ENCODE assay signal across 1 cellular context in genomic region chr2:3620834-3621233, GRCh38.
TF ChIP-seq lines count a peak whose summit lies in the region.

No MANE protein-coding gene starts in this region.

TF ChIP-seq in HepG2, 621 proteins besides CTCF, POLR2A, EP300 and RAD21 (continued from another document and continues in another):
- TF ChIP-seq, protein P1, sequence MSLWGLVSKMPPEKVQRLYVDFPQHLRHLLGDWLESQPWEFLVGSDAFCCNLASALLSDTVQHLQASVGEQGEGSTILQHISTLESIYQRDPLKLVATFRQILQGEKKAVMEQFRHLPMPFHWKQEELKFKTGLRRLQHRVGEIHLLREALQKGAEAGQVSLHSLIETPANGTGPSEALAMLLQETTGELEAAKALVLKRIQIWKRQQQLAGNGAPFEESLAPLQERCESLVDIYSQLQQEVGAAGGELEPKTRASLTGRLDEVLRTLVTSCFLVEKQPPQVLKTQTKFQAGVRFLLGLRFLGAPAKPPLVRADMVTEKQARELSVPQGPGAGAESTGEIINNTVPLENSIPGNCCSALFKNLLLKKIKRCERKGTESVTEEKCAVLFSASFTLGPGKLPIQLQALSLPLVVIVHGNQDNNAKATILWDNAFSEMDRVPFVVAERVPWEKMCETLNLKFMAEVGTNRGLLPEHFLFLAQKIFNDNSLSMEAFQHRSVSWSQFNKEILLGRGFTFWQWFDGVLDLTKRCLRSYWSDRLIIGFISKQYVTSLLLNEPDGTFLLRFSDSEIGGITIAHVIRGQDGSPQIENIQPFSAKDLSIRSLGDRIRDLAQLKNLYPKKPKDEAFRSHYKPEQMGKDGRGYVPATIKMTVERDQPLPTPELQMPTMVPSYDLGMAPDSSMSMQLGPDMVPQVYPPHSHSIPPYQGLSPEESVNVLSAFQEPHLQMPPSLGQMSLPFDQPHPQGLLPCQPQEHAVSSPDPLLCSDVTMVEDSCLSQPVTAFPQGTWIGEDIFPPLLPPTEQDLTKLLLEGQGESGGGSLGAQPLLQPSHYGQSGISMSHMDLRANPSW (CRISPR knock-in tag; IDR thresholded peaks at IDR 0.05; ENCODE audit: borderline replicate concordance): 0 out of 2 replicates have a peak, but pooled peaks have one; percentile 22
- TF ChIP-seq ZNF180 (CRISPR knock-in tag; IDR thresholded peaks at IDR 0.05; ENCODE audit: borderline replicate concordance, low read depth) (no peak), ZNF354B (CRISPR knock-in tag; IDR thresholded peaks at IDR 0.05) (no peak), MTF2 (CRISPR knock-in tag; IDR thresholded peaks at IDR 0.05; ENCODE audit: borderline replicate concordance) (no peak), ELF1 (CRISPR knock-in tag; IDR thresholded peaks at IDR 0.05) (no peak), GZF1 (CRISPR knock-in tag; IDR thresholded peaks at IDR 0.05) (no peak; the same call in 1 of the 2 replicates), TFDP2 (CRISPR knock-in tag; IDR thresholded peaks at IDR 0.05) (no peak), ZNF512B (CRISPR knock-in tag; IDR thresholded peaks at IDR 0.05; ENCODE audit: borderline replicate concordance) (0 out of 2 replicates have a peak, but pooled peaks have one; percentile 51), CHCHD3 (CRISPR knock-in tag; IDR thresholded peaks at IDR 0.05) (no peak), FOXA3 (CRISPR knock-in tag; IDR thresholded peaks at IDR 0.05) (peak; percentile 90), ZSCAN20 (CRISPR knock-in tag; IDR thresholded peaks at IDR 0.05; ENCODE audit: borderline replicate concordance) (no peak), SMAD9 (CRISPR knock-in tag; IDR thresholded peaks at IDR 0.05) (no peak), ZNF275 (CRISPR knock-in tag; IDR thresholded peaks at IDR 0.05; ENCODE audit: borderline replicate concordance) (no peak), RFX3 (CRISPR knock-in tag; IDR thresholded peaks at IDR 0.05) (no peak), ARHGAP35 (CRISPR knock-in tag; IDR thresholded peaks at IDR 0.05; ENCODE audit: borderline replicate concordance) (no peak), CCDC6 (CRISPR knock-in tag; IDR thresholded peaks at IDR 0.05) (no peak), HMGA1 (CRISPR knock-in tag; conservative IDR thresholded peaks at IDR 0.05) (no peak), NCOA5 (CRISPR knock-in tag; IDR thresholded peaks at IDR 0.05) (no peak), ZNF781 (CRISPR knock-in tag; IDR thresholded peaks at IDR 0.05; ENCODE audit: borderline replicate concordance, not compliant biosample characterization) (no peak), SNRNP70 (IDR thresholded peaks at IDR 0.05; ENCODE audit: low read depth, low read length) (no peak), ZFAT (CRISPR knock-in tag; conservative IDR thresholded peaks at IDR 0.05) (no peak), GTF2F1 (IDR thresholded peaks at IDR 0.05; ENCODE audit: low read length) (no peak), ZNF614 (CRISPR knock-in tag; IDR thresholded peaks at IDR 0.05; ENCODE audit: borderline replicate concordance) (peak; percentile 45; the same call in 1 of the 2 replicates), PCBP2 (optimal IDR thresholded peaks at IDR 0.05; ENCODE audit: low read depth, low read length, poor library complexity, severe bottlenecking) (no peak), PLSCR1 (CRISPR knock-in tag; IDR thresholded peaks at IDR 0.05; ENCODE audit: borderline replicate concordance) (no peak), ZBTB37 (CRISPR knock-in tag; IDR thresholded peaks at IDR 0.05) (no peak), MEIS2 (CRISPR knock-in tag; IDR thresholded peaks at IDR 0.05) (0 out of 2 replicates have a peak, but pooled peaks have one; percentile 23), ZNF761 (CRISPR knock-in tag; conservative IDR thresholded peaks at IDR 0.05) (no peak), ZNF263 (CRISPR knock-in tag; IDR thresholded peaks at IDR 0.05) (no peak), ZNF350 (CRISPR knock-in tag; IDR thresholded peaks at IDR 0.05; ENCODE audit: borderline replicate concordance, low read depth) (no peak)
- TF ChIP-seq, protein P2, sequence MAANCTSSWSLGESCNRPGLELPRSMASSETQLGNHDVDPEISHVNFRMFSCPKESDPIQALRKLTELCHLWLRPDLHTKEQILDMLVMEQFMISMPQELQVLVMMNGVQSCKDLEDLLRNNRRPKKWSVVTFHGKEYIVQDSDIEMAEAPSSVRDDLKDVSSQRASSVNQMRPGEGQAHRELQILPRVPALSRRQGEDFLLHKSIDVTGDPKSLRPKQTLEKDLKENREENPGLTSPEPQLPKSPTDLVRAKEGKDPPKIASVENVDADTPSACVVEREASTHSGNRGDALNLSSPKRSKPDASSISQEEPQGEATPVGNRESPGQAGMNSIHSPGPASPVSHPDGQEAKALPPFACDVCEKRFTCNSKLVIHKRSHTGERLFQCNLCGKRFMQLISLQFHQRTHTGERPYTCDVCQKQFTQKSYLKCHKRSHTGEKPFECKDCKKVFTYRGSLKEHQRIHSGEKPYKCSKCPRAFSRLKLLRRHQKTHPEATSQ (CRISPR knock-in tag; IDR thresholded peaks at IDR 0.05; ENCODE audit: borderline replicate concordance): no peak
- TF ChIP-seq, protein P3, sequence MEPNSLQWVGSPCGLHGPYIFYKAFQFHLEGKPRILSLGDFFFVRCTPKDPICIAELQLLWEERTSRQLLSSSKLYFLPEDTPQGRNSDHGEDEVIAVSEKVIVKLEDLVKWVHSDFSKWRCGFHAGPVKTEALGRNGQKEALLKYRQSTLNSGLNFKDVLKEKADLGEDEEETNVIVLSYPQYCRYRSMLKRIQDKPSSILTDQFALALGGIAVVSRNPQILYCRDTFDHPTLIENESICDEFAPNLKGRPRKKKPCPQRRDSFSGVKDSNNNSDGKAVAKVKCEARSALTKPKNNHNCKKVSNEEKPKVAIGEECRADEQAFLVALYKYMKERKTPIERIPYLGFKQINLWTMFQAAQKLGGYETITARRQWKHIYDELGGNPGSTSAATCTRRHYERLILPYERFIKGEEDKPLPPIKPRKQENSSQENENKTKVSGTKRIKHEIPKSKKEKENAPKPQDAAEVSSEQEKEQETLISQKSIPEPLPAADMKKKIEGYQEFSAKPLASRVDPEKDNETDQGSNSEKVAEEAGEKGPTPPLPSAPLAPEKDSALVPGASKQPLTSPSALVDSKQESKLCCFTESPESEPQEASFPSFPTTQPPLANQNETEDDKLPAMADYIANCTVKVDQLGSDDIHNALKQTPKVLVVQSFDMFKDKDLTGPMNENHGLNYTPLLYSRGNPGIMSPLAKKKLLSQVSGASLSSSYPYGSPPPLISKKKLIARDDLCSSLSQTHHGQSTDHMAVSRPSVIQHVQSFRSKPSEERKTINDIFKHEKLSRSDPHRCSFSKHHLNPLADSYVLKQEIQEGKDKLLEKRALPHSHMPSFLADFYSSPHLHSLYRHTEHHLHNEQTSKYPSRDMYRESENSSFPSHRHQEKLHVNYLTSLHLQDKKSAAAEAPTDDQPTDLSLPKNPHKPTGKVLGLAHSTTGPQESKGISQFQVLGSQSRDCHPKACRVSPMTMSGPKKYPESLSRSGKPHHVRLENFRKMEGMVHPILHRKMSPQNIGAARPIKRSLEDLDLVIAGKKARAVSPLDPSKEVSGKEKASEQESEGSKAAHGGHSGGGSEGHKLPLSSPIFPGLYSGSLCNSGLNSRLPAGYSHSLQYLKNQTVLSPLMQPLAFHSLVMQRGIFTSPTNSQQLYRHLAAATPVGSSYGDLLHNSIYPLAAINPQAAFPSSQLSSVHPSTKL (CRISPR knock-in tag; IDR thresholded peaks at IDR 0.05): peak; percentile 78
- TF ChIP-seq, protein P4, sequence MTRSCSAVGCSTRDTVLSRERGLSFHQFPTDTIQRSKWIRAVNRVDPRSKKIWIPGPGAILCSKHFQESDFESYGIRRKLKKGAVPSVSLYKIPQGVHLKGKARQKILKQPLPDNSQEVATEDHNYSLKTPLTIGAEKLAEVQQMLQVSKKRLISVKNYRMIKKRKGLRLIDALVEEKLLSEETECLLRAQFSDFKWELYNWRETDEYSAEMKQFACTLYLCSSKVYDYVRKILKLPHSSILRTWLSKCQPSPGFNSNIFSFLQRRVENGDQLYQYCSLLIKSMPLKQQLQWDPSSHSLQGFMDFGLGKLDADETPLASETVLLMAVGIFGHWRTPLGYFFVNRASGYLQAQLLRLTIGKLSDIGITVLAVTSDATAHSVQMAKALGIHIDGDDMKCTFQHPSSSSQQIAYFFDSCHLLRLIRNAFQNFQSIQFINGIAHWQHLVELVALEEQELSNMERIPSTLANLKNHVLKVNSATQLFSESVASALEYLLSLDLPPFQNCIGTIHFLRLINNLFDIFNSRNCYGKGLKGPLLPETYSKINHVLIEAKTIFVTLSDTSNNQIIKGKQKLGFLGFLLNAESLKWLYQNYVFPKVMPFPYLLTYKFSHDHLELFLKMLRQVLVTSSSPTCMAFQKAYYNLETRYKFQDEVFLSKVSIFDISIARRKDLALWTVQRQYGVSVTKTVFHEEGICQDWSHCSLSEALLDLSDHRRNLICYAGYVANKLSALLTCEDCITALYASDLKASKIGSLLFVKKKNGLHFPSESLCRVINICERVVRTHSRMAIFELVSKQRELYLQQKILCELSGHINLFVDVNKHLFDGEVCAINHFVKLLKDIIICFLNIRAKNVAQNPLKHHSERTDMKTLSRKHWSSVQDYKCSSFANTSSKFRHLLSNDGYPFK (CRISPR knock-in tag; IDR thresholded peaks at IDR 0.05; ENCODE audit: borderline replicate concordance): no peak
- TF ChIP-seq, protein P5, sequence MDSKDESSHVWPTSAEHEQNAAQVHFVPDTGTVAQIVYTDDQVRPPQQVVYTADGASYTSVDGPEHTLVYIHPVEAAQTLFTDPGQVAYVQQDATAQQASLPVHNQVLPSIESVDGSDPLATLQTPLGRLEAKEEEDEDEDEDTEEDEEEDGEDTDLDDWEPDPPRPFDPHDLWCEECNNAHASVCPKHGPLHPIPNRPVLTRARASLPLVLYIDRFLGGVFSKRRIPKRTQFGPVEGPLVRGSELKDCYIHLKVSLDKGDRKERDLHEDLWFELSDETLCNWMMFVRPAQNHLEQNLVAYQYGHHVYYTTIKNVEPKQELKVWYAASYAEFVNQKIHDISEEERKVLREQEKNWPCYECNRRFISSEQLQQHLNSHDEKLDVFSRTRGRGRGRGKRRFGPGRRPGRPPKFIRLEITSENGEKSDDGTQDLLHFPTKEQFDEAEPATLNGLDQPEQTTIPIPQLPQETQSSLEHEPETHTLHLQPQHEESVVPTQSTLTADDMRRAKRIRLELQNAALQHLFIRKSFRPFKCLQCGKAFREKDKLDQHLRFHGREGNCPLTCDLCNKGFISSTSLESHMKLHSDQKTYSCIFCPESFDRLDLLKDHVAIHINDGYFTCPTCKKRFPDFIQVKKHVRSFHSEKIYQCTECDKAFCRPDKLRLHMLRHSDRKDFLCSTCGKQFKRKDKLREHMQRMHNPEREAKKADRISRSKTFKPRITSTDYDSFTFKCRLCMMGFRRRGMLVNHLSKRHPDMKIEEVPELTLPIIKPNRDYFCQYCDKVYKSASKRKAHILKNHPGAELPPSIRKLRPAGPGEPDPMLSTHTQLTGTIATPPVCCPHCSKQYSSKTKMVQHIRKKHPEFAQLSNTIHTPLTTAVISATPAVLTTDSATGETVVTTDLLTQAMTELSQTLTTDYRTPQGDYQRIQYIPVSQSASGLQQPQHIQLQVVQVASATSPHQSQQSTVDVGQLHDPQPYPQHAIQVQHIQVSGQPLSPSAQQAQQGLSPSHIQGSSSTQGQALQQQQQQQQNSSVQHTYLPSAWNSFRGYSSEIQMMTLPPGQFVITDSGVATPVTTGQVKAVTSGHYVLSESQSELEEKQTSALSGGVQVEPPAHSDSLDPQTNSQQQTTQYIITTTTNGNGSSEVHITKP (CRISPR knock-in tag; IDR thresholded peaks at IDR 0.05; ENCODE audit: low read depth): no peak
